In genomic region chr20:54611701-54612487, GRCh38 we compare ENCODE assay signal across 24 cellular contexts.
DNase-seq lines count a peak whose midpoint lies in the region; ATAC-seq and TF ChIP-seq lines count a peak whose summit lies in the region.
"Had no signal": no experiment of that assay in that cellular context is flagged by ENCODE, and none has a peak within 500 bp of the region (broad histone marks: within the 10 kb centered on the region; RNA-seq: fewer than 3 reads in every experiment).

No MANE protein-coding gene starts in this region.

- H3K36me3 Mint-ChIP-seq in brain: peaks cover 8% of the 10 kb centered on the region
- H3K36me3 Mint-ChIP-seq: CD14-positive monocyte; CD8-positive, alpha-beta memory T cell had no signal

- no peaks in the 10 kb centered on the region for H3K27me3 Mint-ChIP-seq in brain

- no peak for TF ChIP-seq CTCF in brain (conservative IDR thresholded peaks at IDR 0.05)

- peaks cover 22% of the 10 kb centered on the region for H3K4me1 Mint-ChIP-seq in brain
- H3K4me1 Mint-ChIP-seq: CD8-positive, alpha-beta memory T cell had no signal

- H3K9me3 Mint-ChIP-seq in brain: peaks cover 0 to 3% (median 0%) of the 10 kb centered on the region in 5 experiments
- H3K9me3 Mint-ChIP-seq: CD8-positive, alpha-beta memory T cell had no signal

- DNase-seq in foreskin melanocyte (peak; percentile 78), retina (peak; percentile 9), cerebellum (ENCODE audit: low spot score) (no peak), NCI-H1092 treated with DMSO at 0.1 percent for 48 hours (lab: John Stamatoyannopoulos, UW) (no peak)
- DNase-seq: CD8-positive, alpha-beta memory T cell; DMS 273 treated with DMSO at 0.1 percent for 48 hours; DMS79; EL; GDM1; HCEC 1CT; Kasumi-1; MV-4-11; NCI-H1105 treated with DMSO at 0.1 percent for 48 hours; NCI-H146; NCI-H2029; NCI-H69; Right ventricle myocardium superior; RPMI8226 had no signal

- ATAC-seq in HG02970 (IDR thresholded peaks at IDR 0.05; ENCODE audit: low FRiP score, unreplicated experiment) (no peak), GM19463 (IDR thresholded peaks at IDR 0.05; ENCODE audit: unreplicated experiment) (no peak)
- ATAC-seq: GM12878, K562 had no signal

- H3K27ac Mint-ChIP-seq in brain: peak overlapping the region in 3 of 5 experiments; percentile 3 to 42 (median 8)
- H3K27ac Mint-ChIP-seq: CD8-positive, alpha-beta memory T cell had no signal

- H3K4me3 Mint-ChIP-seq in brain: no peak overlapping the region
- H3K4me3 Mint-ChIP-seq: CD14-positive monocyte; CD8-positive, alpha-beta memory T cell had no signal

Comparison
In these comparisons a context has a peak if more than half of its experiments do, and no peak if none do; other contexts are left out.
1. DNase-seq: peak in foreskin melanocyte (single experiment) and retina (single experiment); none in cerebellum (single experiment) and NCI-H1092 treated with DMSO at 0.1 percent for 48 hours (single experiment).